8 cellular contexts compared by ENCODE assay signal in genomic region chrX:19455-19827, GRCh38.
DNase-seq lines count a peak whose midpoint lies in the region; ATAC-seq and TF ChIP-seq lines count a peak whose summit lies in the region.
"Not testable (repeated sequence)": the region's sequence is repeated elsewhere in the genome, so short reads cannot be mapped to it uniquely, and the experiment has no call there.

No MANE protein-coding gene starts in this region.

- 4% methylated on average over 11 of the region's 41 CpGs; no CpG with 5 or more reads in 2 of the 3 donors for WGBS in psoas muscle, 3 donors

- BruUV-seq in A673 (replicated peaks; lab: Mats Ljungman, UMichigan); Panc1 (replicated peaks; lab: Mats Ljungman, UMichigan): not testable (repeated sequence)

- H3K9me3 ChIP-seq in A673 (ENCODE audit: low read depth, low read length, poor library complexity, severe bottlenecking); Panc1 (ENCODE audit: control insufficient read depth, insufficient read depth, low read depth, low read length); psoas muscle: not testable (repeated sequence)

- not testable (repeated sequence) for TF ChIP-seq CTCF in A673 (conservative IDR thresholded peaks at IDR 0.05; ENCODE audit: low read depth, low read length); Panc1 (IDR thresholded peaks at IDR 0.05); psoas muscle (IDR thresholded peaks at IDR 0.05)

- H3K4me3 ChIP-seq in A673 (ENCODE audit: low read depth, low read length, poor library complexity, severe bottlenecking) (peak overlapping the region; percentile 39), Panc1 (ENCODE audit: low read depth in 2 of 2, low read length in 2 of 2) (peak overlapping the region in 1 of 2 experiments; percentile 26; a peak in 2 of 4 replicates), psoas muscle (peak overlapping the region; percentile 39)

- not testable (repeated sequence) for H3K4me1 ChIP-seq in A673 (ENCODE audit: insufficient read depth, low read length, poor library complexity, severe bottlenecking); Panc1 (ENCODE audit: control insufficient read depth, insufficient read depth, low read length); psoas muscle

- H3K27ac ChIP-seq in A673 (ENCODE audit: low read depth, low read length, poor library complexity, severe bottlenecking); Panc1 (ENCODE audit: low read length); psoas muscle: not testable (repeated sequence)

- not testable (repeated sequence) for H3K27me3 ChIP-seq in A673 (replicated peaks; ENCODE audit: insufficient read depth, low read depth, low read length, poor library complexity); Panc1 (ENCODE audit: control insufficient read depth, insufficient read depth, low read length); psoas muscle (ENCODE audit: insufficient read depth in 3 of 3, low read length in 2 of 3)

- DNase-seq in A673 (ENCODE audit: low spot score); Panc1 (ENCODE audit: low read depth, low spot score); Right ventricle myocardium inferior (ENCODE audit: missing footprints); psoas muscle: not testable (repeated sequence)
- peak; percentile 3 for DNase-seq in activated naive CD4-positive, alpha-beta T cell treated with Interleukin-2 at 50 U/mL for 16 hours

- ATAC-seq in GM18870 (IDR thresholded peaks at IDR 0.05; ENCODE audit: unreplicated experiment) = peak; percentile 17
- ATAC-seq in GM21515 (IDR thresholded peaks at IDR 0.05; ENCODE audit: unreplicated experiment) = peak; percentile 26
- ATAC-seq in HG03025 (IDR thresholded peaks at IDR 0.05; ENCODE audit: low FRiP score, unreplicated experiment) = peak; percentile 14
- peak; percentile 59 for ATAC-seq in Panc1
- peak; percentile 42 for ATAC-seq in Right ventricle myocardium inferior
- peak in 2 of 4 donors; percentile 28 to 41 for ATAC-seq in psoas muscle

- intact Hi-C loops in A673 (cut with micrococcal nuclease; ENCODE audit: unreplicated experiment); Panc1 (cut with micrococcal nuclease; ENCODE audit: unreplicated experiment); Right ventricle myocardium inferior (cut with DNase I); psoas muscle (cut with DNase I): not testable (repeated sequence)

- POLR2A ChIA-PET in A673 (lab: Charles Lee; ENCODE audit: low non-redundant PET); Panc1 (lab: Charles Lee): not testable (repeated sequence)

- not testable (repeated sequence) for H3K36me3 ChIP-seq in A673 (ENCODE audit: insufficient read depth, low read length, poor library complexity, severe bottlenecking); Panc1 (ENCODE audit: control insufficient read depth, insufficient read depth, low read length); psoas muscle (ENCODE audit: insufficient read depth in 1 of 2, low read depth in 1 of 2)

- in situ Hi-C loops in Panc1 (cut with HindIII; ENCODE audit: low pct_unique_long_range_greater_than_20kb, low sequenced_read_pairs) = not testable (repeated sequence)

- CTCF ChIA-PET in A673 (lab: Charles Lee); Panc1 (lab: Charles Lee): not testable (repeated sequence)
